Comparison of ENCODE assay signal across 8 cellular contexts in the genomic region with DNA sequence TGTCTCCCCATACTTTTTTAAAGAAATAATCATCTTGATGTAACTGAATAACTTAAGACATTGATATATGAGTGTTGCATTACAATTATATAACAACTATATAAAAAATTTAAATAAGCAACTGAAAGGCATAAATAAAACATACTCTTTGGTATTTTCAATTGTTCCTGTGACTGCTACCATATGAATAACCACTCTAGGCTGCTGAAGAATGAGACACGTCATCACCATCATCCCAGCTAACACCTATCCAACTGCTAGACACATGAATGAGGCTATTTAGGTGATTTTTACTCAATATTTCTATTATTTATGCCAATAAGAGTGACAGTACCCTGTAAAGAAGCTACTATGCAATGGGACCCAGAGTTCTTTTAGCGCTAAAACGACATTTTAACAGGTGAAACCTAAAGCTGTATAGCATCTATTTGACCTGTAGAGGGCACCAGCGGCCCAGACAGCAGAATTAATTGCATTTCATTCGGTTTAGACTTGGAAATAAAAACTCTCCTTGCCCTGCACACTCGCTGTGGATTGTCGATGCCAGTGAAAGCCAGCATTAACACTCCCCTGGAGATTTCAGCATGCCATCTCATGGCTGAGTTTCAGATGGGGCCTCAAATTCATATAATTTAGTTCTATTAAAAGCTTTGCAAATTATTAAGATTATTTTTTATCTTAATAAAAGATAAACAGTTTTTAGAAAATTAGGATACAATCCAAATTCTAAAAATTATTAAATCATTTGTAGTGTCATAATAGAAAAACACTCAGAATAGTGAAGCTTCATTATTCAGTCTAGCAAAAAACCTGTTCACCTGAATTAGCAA.
DNase-seq lines count a peak whose midpoint lies in the region; ATAC-seq and TF ChIP-seq lines count a peak whose summit lies in the region.

No MANE protein-coding gene starts in this region.

- no peak overlapping the region for H4K8ac ChIP-seq in neuronal stem cell (ENCODE audit: low read depth, low read length)

- no peak overlapping the region for H3K27ac ChIP-seq in VCaP
- H3K27ac ChIP-seq in neuronal stem cell (replicated peaks; ENCODE audit: low read length), result no peak overlapping the region

- H3K4me3 ChIP-seq in neuronal stem cell (ENCODE audit: low read length in 2 of 2), result no peak overlapping the region

- H2AK5ac ChIP-seq in neuronal stem cell (ENCODE audit: low read depth, low read length), result no peak overlapping the region

- H4K91ac ChIP-seq in neuronal stem cell (ENCODE audit: low read depth, low read length, poor library complexity), result no peak overlapping the region

- DNase-seq in DMS 273 (lab: John Stamatoyannopoulos, UW; ENCODE audit: unreplicated experiment) (peak; percentile 87), NCI-H2171 (lab: John Stamatoyannopoulos, UW) (peak; percentile 66), fibroblast of gingiva (ENCODE audit: low read depth) (peak; percentile 45), neuronal stem cell (ENCODE audit: low spot score) (peak; percentile 64)

- TF ChIP-seq CTCF in VCaP (conservative IDR thresholded peaks at IDR 0.05), result peak; percentile 95

- ATAC-seq in GM19328 (IDR thresholded peaks at IDR 0.05; ENCODE audit: unreplicated experiment) (peak; percentile 68), HG03196 (IDR thresholded peaks at IDR 0.05; ENCODE audit: unreplicated experiment) (peak; percentile 85), HG03045 (IDR thresholded peaks at IDR 0.05; ENCODE audit: unreplicated experiment) (no peak)

- no peak overlapping the region for H3K23ac ChIP-seq in neuronal stem cell (ENCODE audit: low read depth, low read length, poor library complexity)

- no peak overlapping the region for H2BK15ac ChIP-seq in neuronal stem cell (ENCODE audit: low read length)

- H2BK5ac ChIP-seq in neuronal stem cell (ENCODE audit: low read length), result no peak overlapping the region

- no peaks in the 10 kb centered on the region for H3K27me3 ChIP-seq in neuronal stem cell (ENCODE audit: control insufficient read depth in 3 of 3, insufficient read depth in 3 of 3, low read depth in 1 of 3, low read length in 3 of 3)

- H3K9ac ChIP-seq in neuronal stem cell (ENCODE audit: low read depth, low read length, poor library complexity), result no peak overlapping the region

- H3K18ac ChIP-seq in neuronal stem cell (ENCODE audit: low read length), result no peak overlapping the region

- no peaks in the 10 kb centered on the region for H3K4me1 ChIP-seq in neuronal stem cell (ENCODE audit: control insufficient read depth in 2 of 2, insufficient read depth in 1 of 2, low read depth in 1 of 2, low read length in 2 of 2)

- no peak overlapping the region for H2BK12ac ChIP-seq in neuronal stem cell (ENCODE audit: low read length)

- no peak overlapping the region for H2BK120ac ChIP-seq in neuronal stem cell (ENCODE audit: low read depth, low read length)

- no peaks in the 10 kb centered on the region for H3K9me3 ChIP-seq in neuronal stem cell (replicated peaks in 1 of 2; ENCODE audit: control insufficient read depth in 2 of 2, insufficient read depth in 1 of 2, low read depth in 1 of 2, low read length in 2 of 2)

- no peak overlapping the region for H2AFZ ChIP-seq in neuronal stem cell (ENCODE audit: low read length)

- no peak overlapping the region for H3K4me2 ChIP-seq in neuronal stem cell (ENCODE audit: insufficient read depth, low read length, poor library complexity, severe bottlenecking)

- no CpG with 5 or more reads among the region's 7 CpGs for WGBS in neuronal stem cell (ENCODE audit: extremely low coverage in 2 of 2, insufficient read length in 2 of 2, insufficient replicate concordance in 1 of 2), 2 donors

- no peaks in the 10 kb centered on the region for H3K79me1 ChIP-seq in neuronal stem cell (ENCODE audit: low read depth, low read length)

- H3K14ac ChIP-seq in neuronal stem cell (ENCODE audit: low read length), result no peak overlapping the region

- no peaks in the 10 kb centered on the region for H3K36me3 ChIP-seq in neuronal stem cell (replicated peaks in 1 of 2; ENCODE audit: control insufficient read depth in 2 of 2, insufficient read depth in 2 of 2, low read length in 2 of 2)

- H3K4ac ChIP-seq in neuronal stem cell (ENCODE audit: low read length), result no peak overlapping the region
